Comparison of ENCODE assay signal across 11 cellular contexts in genomic region chr6:41938590-41938989, GRCh38. TPM values are rescaled to one million over a fixed set of nuclear protein-coding genes. Genes with fewer than 3 reads are reported as not detected.
A peak's percentile ranks its signal among the peaks of the same experiment; 100 is the strongest.
DNase-seq lines count a peak whose midpoint lies in the region; ATAC-seq, FAIRE-seq and TF ChIP-seq lines count a peak whose summit lies in the region.
"Had no signal": no experiment of that assay in that cellular context is flagged by ENCODE, and none has a peak within 500 bp of the region (broad histone marks: within the 10 kb centered on the region; RNA-seq: fewer than 3 reads in every experiment).

No MANE protein-coding gene starts in this region.

- H3K27ac Mint-ChIP-seq in CD4-positive, alpha-beta memory T cell, result peak overlapping the region; percentile 85 to 96 (median 93)

- peaks cover 16 to 51% of the 10 kb centered on the region in 2 donors for H3K36me3 Mint-ChIP-seq in CD4-positive, alpha-beta memory T cell

- no peaks in the 10 kb centered on the region for H3K9me3 Mint-ChIP-seq in CD4-positive, alpha-beta memory T cell

- no peak overlapping the region for H3K9ac ChIP-seq in kidney (ENCODE audit: low read length in 2 of 2)

- H3K4me3 Mint-ChIP-seq in CD4-positive, alpha-beta memory T cell, result peak overlapping the region; percentile 83 to 99 (median 95)

- H3K27ac ChIP-seq in CD4-positive, alpha-beta memory T cell (ENCODE audit: low read depth, low read length), result peak overlapping the region; percentile 80
- H3K27ac ChIP-seq in Peyer's patch (peak overlapping the region; percentile 74 to 93 (median 82)), psoas muscle (peak overlapping the region; percentile 53), kidney (ENCODE audit: low read depth in 2 of 2, low read length in 2 of 2) (no peak overlapping the region)
- H3K27ac ChIP-seq in effector memory CD4-positive, alpha-beta T cell (ENCODE audit: insufficient read depth, low read length, poor library complexity, severe bottlenecking), result peak overlapping the region; percentile 75

- no peak for TF ChIP-seq CTCF in Peyer's patch (IDR thresholded peaks at IDR 0.05)
- TF ChIP-seq CTCF in psoas muscle (IDR thresholded peaks at IDR 0.05), result no peak
- no peak for TF ChIP-seq CTCF in kidney (IDR thresholded peaks at IDR 0.05; ENCODE audit: borderline replicate concordance, extremely low read depth, insufficient read depth)

- peaks cover 81% of the 10 kb centered on the region for H3K4me1 ChIP-seq in CD4-positive, alpha-beta memory T cell (ENCODE audit: insufficient read depth, low read length)
- H3K4me1 ChIP-seq in Peyer's patch, result peaks cover 0 to 60% (median 35%) of the 10 kb centered on the region in 4 donors
- H3K4me1 ChIP-seq in effector memory CD4-positive, alpha-beta T cell (ENCODE audit: control insufficient read depth, insufficient read depth, low read length, poor library complexity, severe bottlenecking), result peaks cover 67% of the 10 kb centered on the region
- peaks cover 27% of the 10 kb centered on the region for H3K4me1 ChIP-seq in psoas muscle
- peaks cover 9 to 24% of the 10 kb centered on the region in 2 donors for H3K4me1 ChIP-seq in kidney (ENCODE audit: control insufficient read depth in 1 of 2, insufficient read depth in 1 of 2, low read depth in 1 of 2, low read length in 2 of 2)

- WGBS in psoas muscle, 3 donors, result 61 to 79% (median 66%) methylated on average over 4 of the region's 4 CpGs

- H3K4me3 ChIP-seq in CD4-positive, alpha-beta memory T cell (ENCODE audit: low read length in 2 of 2), result peak overlapping the region; percentile 43 to 75
- H3K4me3 ChIP-seq in Peyer's patch (peak overlapping the region in 1 of 4 donors; percentile 1), psoas muscle (no peak overlapping the region), kidney (ENCODE audit: low read length in 2 of 2) (no peak overlapping the region)
- peak overlapping the region; percentile 30 for H3K4me3 ChIP-seq in effector memory CD4-positive, alpha-beta T cell (ENCODE audit: insufficient read depth, low read depth, low read length, poor library complexity, severe bottlenecking)

- H3K9me3 ChIP-seq in CD4-positive, alpha-beta memory T cell (ENCODE audit: control insufficient read depth in 1 of 2, low read length in 2 of 2), result no peaks in the 10 kb centered on the region
- H3K9me3 ChIP-seq in Peyer's patch, result no peaks in the 10 kb centered on the region
- H3K9me3 ChIP-seq in effector memory CD4-positive, alpha-beta T cell (ENCODE audit: control insufficient read depth, low read length), result no peaks in the 10 kb centered on the region
- H3K9me3 ChIP-seq in psoas muscle, result no peaks in the 10 kb centered on the region
- no peaks in the 10 kb centered on the region for H3K9me3 ChIP-seq in kidney (ENCODE audit: control insufficient read depth in 1 of 2, low read length in 2 of 2)

- no peak for TF ChIP-seq POLR2A in Peyer's patch (IDR thresholded peaks at IDR 0.05)

- peak in 1 of 5 donors; percentile 16 for DNase-seq in CD4-positive, alpha-beta memory T cell
- DNase-seq in Peyer's patch (no peak), psoas muscle (no peak), NCI-H2171 treated with DMSO at 0.1 percent for 48 hours (lab: John Stamatoyannopoulos, UW) (no peak), iPS-NIHi11 (ENCODE audit: low spot score) (no peak), kidney (no peak), D341Med (ENCODE audit: low spot score) (no peak)
- DNase-seq in effector memory CD4-positive, alpha-beta T cell, result no peak
- DNase-seq: activated CD4-positive, CD25-positive, alpha-beta regulatory T cell treated with anti-CD3 and anti-CD28 coated beads, Interleukin-2, amount 50 U/mL, for 72 hours; NCI-H524 had no signal

- intact Hi-C loops in CD4-positive, alpha-beta memory T cell (cut with micrococcal nuclease), result loop anchor here (2.0 to 5.0 kb wide), 5 partner anchors 16 to 624 kb away; partner anchors contain the start of gene UBR2
- intact Hi-C loops in psoas muscle (cut with DNase I), result loop anchor here in 1 of 2 donors (5.0 kb wide), 1 partner anchor 104 kb away; no protein-coding TSS in a partner anchor
- intact Hi-C loops in kidney (cut with DNase I), result loop anchor here (10.0 kb wide), 1 partner anchor 106 kb away; no protein-coding TSS in a partner anchor

- CTCF ChIA-PET in CD4-positive, alpha-beta memory T cell (lab: Charles Lee; ENCODE audit: partially characterized antibody), result interaction anchor here (0.9 to 13.1 kb wide), 9 partner anchors 10 to 153 kb away, joined by 3 to 169 read pairs (median 4); partner anchors contain the start of genes BYSL and MED20

- FAIRE-seq in kidney (lab: Jason Lieb, UNC), result no peak
- FAIRE-seq: G401.6 had no signal

- peaks cover 58 to 82% (median 67%) of the 10 kb centered on the region in 4 donors for H3K4me1 Mint-ChIP-seq in CD4-positive, alpha-beta memory T cell

- POLR2A ChIA-PET in CD4-positive, alpha-beta memory T cell (lab: Charles Lee; ENCODE audit: partially characterized antibody), result interaction anchor here (0.7 to 11.6 kb wide), 10 partner anchors 10 to 122 kb away, joined by 3 to 280 read pairs (median 10); partner anchors contain the start of genes BYSL, MED20, TAF8 and USP49

- ATAC-seq in psoas muscle, result no peak

- H3K27me3 Mint-ChIP-seq in CD4-positive, alpha-beta memory T cell, result no peaks in the 10 kb centered on the region

- H3K36me3 ChIP-seq in CD4-positive, alpha-beta memory T cell (ENCODE audit: insufficient read depth, low read length), result peaks cover 35% of the 10 kb centered on the region
- H3K36me3 ChIP-seq in Peyer's patch (peaks cover 0 to 26% (median 0%) of the 10 kb centered on the region in 3 donors), psoas muscle (ENCODE audit: insufficient read depth in 1 of 2, low read depth in 1 of 2) (peaks cover 0 to 20% of the 10 kb centered on the region in 2 donors), kidney (ENCODE audit: control insufficient read depth in 1 of 2, insufficient read depth in 2 of 2, low read length in 2 of 2) (peaks cover 10 to 25% of the 10 kb centered on the region in 2 donors)
- peaks cover 31% of the 10 kb centered on the region for H3K36me3 ChIP-seq in effector memory CD4-positive, alpha-beta T cell (ENCODE audit: control insufficient read depth, insufficient read depth, low read length)

- no peaks in the 10 kb centered on the region for H3K27me3 ChIP-seq in CD4-positive, alpha-beta memory T cell (ENCODE audit: insufficient read depth, low read length)
- H3K27me3 ChIP-seq in Peyer's patch (no peaks in the 10 kb centered on the region), psoas muscle (ENCODE audit: insufficient read depth in 3 of 3, low read length in 2 of 3) (no peaks in the 10 kb centered on the region)
- no peaks in the 10 kb centered on the region for H3K27me3 ChIP-seq in effector memory CD4-positive, alpha-beta T cell (replicated peaks; ENCODE audit: control insufficient read depth, insufficient read depth, low read length, poor library complexity, severe bottlenecking)

RNA-seq across cellular contexts. Expression of gene CCND3, which starts 3.0 kb away (rescaled TPM):
- 100 to 1,000 TPM; 223 to 242 TPM for total RNA-seq in CD4-positive, alpha-beta memory T cell
- polyA plus RNA-seq in CD4-positive, alpha-beta memory T cell, result 100 to 1,000 TPM; 532 to 555 TPM
- total RNA-seq in Peyer's patch (100 to 1,000 TPM in 1 of 4 donors, 10 to 100 TPM in 3; 49.2 to 267 (median 60.1) TPM), psoas muscle (10 to 100 TPM in 3 of 4 donors, 1 to 10 TPM in 1; 9.2 to 19.9 (median 16.7) TPM), kidney (139 TPM)
- polyA plus RNA-seq in psoas muscle (10 to 100 TPM; 20.3 to 29.1 (median 20.5) TPM), kidney (ENCODE audit: insufficient read depth, low read depth, low replicate concordance) (42.1 TPM)

RNA-seq across cellular contexts. Expression of gene BYSL, which starts 17.3 kb away (rescaled TPM):
- total RNA-seq in CD4-positive, alpha-beta memory T cell, result 1 to 10 TPM; 7.1 to 9.2 TPM
- polyA plus RNA-seq in CD4-positive, alpha-beta memory T cell, result 1 to 10 TPM; 3.1 to 5.2 TPM
- total RNA-seq in Peyer's patch (10 to 100 TPM in 1 of 4 donors, 1 to 10 TPM in 3; 4.4 to 12.4 (median 6.1) TPM), psoas muscle (10 to 100 TPM; 20.3 to 47.5 (median 35.2) TPM), kidney (14.3 TPM)
- polyA plus RNA-seq in psoas muscle (10 to 100 TPM; 29.0 to 55.5 (median 30.1) TPM), kidney (ENCODE audit: insufficient read depth, low read depth, low replicate concordance) (10.1 TPM)

RNA-seq across cellular contexts. Expression of gene MED20, which starts 17.7 kb away (rescaled TPM):
- total RNA-seq in CD4-positive, alpha-beta memory T cell, result 10 to 100 TPM; 10.0 to 11.5 TPM
- polyA plus RNA-seq in CD4-positive, alpha-beta memory T cell, result 1 to 10 TPM; 3.5 to 6.3 TPM
- total RNA-seq in Peyer's patch (10 to 100 TPM in 3 of 4 donors, 1 to 10 TPM in 1; 6.6 to 24.3 (median 18.0) TPM), psoas muscle (10 to 100 TPM; 12.9 to 19.6 (median 15.0) TPM), kidney (22.0 TPM)
- polyA plus RNA-seq in psoas muscle (10 to 100 TPM in 2 of 3 donors, 1 to 10 TPM in 1; 9.2 to 28.1 (median 18.5) TPM), kidney (ENCODE audit: insufficient read depth, low read depth, low replicate concordance) (15.1 TPM)

RNA-seq across cellular contexts. Expression of gene USP49, which starts 43.4 kb away (rescaled TPM):
- 1 to 10 TPM; 1.8 to 2.4 TPM for total RNA-seq in CD4-positive, alpha-beta memory T cell
- under 1 TPM; 0.18 to 0.37 TPM for polyA plus RNA-seq in CD4-positive, alpha-beta memory T cell
- total RNA-seq in Peyer's patch (1 to 10 TPM; 2.1 to 8.6 (median 4.7) TPM), psoas muscle (1 to 10 TPM in 3 of 4 donors, under 1 TPM in 1; 0.75 to 1.6 (median 1.3) TPM), kidney (3.4 TPM)
- polyA plus RNA-seq in psoas muscle (under 1 TPM; 0.38 to 0.84 (median 0.66) TPM), kidney (ENCODE audit: insufficient read depth, low read depth, low replicate concordance) (1.1 TPM)

Comparison
In these comparisons a context has a peak if more than half of its experiments do, and no peak if none do; other contexts are left out.
1. H3K27ac ChIP-seq: peak in CD4-positive, alpha-beta memory T cell (single experiment), Peyer's patch (4 of 4), effector memory CD4-positive, alpha-beta T cell (single experiment) and psoas muscle (single experiment); none in kidney (0 of 2).
2. H3K4me3 ChIP-seq: peak in CD4-positive, alpha-beta memory T cell (2 of 2) and effector memory CD4-positive, alpha-beta T cell (single experiment); none in psoas muscle (single experiment) and kidney (0 of 2).